Comparison of ENCODE assay signal across 1 cellular context in the genomic region with DNA sequence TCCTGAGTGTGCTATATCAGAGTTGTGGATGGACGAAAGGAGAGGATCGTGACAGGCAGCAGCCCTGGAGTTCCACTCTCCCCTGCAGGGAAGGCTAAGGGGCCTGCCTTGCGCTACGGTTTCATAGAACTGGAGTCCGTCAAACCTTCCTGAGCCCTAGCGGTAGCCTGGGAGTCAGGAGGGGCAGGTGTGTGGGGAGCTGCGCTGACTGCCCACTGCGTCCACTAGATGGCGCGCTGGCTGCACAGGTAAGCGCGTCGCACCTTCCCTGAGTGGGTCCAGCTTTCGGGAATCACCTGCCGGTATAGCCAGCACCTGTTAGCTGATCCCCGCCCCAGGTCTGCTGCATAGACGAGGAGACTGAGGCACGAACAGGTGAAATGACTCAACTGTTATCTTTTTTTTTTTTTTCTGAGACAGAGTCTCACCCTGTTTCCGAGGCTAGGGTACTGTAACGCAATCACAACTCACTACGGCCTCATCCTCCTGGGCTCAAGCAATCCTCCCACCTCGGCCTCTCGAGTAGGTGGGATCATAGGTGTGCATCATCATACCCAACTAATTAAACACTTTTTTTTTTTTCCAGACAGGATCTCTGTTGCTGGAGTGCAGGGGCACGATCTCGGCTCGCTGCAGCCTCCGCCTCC.
TF ChIP-seq lines count a peak whose summit lies in the region.

No MANE protein-coding gene starts in this region.

TF ChIP-seq in HepG2, 621 proteins besides CTCF, POLR2A, EP300 and RAD21 (continued from another document):
- TF ChIP-seq, protein P1, sequence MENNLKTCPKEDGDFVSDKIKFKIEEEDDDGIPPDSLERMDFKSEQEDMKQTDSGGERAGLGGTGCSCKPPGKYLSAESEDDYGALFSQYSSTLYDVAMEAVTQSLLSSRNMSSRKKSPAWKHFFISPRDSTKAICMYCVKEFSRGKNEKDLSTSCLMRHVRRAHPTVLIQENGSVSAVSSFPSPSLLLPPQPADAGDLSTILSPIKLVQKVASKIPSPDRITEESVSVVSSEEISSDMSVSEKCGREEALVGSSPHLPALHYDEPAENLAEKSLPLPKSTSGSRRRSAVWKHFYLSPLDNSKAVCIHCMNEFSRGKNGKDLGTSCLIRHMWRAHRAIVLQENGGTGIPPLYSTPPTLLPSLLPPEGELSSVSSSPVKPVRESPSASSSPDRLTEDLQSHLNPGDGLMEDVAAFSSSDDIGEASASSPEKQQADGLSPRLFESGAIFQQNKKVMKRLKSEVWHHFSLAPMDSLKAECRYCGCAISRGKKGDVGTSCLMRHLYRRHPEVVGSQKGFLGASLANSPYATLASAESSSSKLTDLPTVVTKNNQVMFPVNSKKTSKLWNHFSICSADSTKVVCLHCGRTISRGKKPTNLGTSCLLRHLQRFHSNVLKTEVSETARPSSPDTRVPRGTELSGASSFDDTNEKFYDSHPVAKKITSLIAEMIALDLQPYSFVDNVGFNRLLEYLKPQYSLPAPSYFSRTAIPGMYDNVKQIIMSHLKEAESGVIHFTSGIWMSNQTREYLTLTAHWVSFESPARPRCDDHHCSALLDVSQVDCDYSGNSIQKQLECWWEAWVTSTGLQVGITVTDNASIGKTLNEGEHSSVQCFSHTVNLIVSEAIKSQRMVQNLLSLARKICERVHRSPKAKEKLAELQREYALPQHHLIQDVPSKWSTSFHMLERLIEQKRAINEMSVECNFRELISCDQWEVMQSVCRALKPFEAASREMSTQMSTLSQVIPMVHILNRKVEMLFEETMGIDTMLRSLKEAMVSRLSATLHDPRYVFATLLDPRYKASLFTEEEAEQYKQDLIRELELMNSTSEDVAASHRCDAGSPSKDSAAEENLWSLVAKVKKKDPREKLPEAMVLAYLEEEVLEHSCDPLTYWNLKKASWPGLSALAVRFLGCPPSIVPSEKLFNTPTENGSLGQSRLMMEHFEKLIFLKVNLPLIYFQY (CRISPR knock-in tag; IDR thresholded peaks at IDR 0.05; ENCODE audit: borderline replicate concordance): 0 out of 2 replicates have a peak, but pooled peaks have one; percentile 31
- TF ChIP-seq ZFP41 (CRISPR knock-in tag; IDR thresholded peaks at IDR 0.05; ENCODE audit: borderline replicate concordance) (no peak), ZNF761 (CRISPR knock-in tag; conservative IDR thresholded peaks at IDR 0.05) (0 out of 2 replicates have a peak, but pooled peaks have one; percentile 48), SMYD3 (CRISPR knock-in tag; IDR thresholded peaks at IDR 0.05) (no peak), SRF (IDR thresholded peaks at IDR 0.05; ENCODE audit: low read depth, low read length) (no peak), SCMH1 (CRISPR knock-in tag; IDR thresholded peaks at IDR 0.05; ENCODE audit: borderline replicate concordance) (no peak), STAG1 (CRISPR knock-in tag; IDR thresholded peaks at IDR 0.05) (peak; percentile 86), SRSF1 (optimal IDR thresholded peaks at IDR 0.05; ENCODE audit: low read depth, low read length) (no peak), RBM39 (IDR thresholded peaks at IDR 0.05; ENCODE audit: low read depth, low read length, poor library complexity, severe bottlenecking) (no peak)
- TF ChIP-seq, protein P2, sequence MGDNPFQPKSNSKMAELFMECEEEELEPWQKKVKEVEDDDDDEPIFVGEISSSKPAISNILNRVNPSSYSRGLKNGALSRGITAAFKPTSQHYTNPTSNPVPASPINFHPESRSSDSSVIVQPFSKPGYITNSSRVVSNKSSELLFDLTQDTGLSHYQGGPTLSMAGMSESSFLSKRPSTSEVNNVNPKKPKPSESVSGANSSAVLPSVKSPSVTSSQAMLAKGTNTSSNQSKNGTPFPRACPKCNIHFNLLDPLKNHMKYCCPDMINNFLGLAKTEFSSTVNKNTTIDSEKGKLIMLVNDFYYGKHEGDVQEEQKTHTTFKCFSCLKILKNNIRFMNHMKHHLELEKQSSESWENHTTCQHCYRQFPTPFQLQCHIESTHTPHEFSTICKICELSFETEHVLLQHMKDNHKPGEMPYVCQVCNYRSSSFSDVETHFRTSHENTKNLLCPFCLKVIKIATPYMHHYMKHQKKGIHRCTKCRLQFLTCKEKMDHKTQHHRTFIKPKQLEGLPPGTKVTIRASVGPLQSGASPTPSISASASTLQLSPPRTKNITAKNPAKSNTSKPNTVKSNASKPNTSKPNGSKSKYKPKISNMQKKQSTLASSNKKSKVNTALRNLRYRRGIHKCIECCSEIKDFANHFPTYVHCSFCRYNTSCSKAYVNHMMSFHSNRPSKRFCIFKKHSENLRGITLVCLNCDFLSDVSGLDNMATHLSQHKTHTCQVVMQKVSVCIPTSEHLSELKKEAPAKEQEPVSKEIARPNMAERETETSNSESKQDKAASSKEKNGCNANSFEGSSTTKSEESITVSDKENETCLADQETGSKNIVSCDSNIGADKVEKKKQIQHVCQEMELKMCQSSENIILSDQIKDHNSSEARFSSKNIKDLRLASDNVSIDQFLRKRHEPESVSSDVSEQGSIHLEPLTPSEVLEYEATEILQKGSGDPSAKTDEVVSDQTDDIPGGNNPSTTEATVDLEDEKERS (CRISPR knock-in tag; IDR thresholded peaks at IDR 0.05): no peak
- TF ChIP-seq, protein P3, sequence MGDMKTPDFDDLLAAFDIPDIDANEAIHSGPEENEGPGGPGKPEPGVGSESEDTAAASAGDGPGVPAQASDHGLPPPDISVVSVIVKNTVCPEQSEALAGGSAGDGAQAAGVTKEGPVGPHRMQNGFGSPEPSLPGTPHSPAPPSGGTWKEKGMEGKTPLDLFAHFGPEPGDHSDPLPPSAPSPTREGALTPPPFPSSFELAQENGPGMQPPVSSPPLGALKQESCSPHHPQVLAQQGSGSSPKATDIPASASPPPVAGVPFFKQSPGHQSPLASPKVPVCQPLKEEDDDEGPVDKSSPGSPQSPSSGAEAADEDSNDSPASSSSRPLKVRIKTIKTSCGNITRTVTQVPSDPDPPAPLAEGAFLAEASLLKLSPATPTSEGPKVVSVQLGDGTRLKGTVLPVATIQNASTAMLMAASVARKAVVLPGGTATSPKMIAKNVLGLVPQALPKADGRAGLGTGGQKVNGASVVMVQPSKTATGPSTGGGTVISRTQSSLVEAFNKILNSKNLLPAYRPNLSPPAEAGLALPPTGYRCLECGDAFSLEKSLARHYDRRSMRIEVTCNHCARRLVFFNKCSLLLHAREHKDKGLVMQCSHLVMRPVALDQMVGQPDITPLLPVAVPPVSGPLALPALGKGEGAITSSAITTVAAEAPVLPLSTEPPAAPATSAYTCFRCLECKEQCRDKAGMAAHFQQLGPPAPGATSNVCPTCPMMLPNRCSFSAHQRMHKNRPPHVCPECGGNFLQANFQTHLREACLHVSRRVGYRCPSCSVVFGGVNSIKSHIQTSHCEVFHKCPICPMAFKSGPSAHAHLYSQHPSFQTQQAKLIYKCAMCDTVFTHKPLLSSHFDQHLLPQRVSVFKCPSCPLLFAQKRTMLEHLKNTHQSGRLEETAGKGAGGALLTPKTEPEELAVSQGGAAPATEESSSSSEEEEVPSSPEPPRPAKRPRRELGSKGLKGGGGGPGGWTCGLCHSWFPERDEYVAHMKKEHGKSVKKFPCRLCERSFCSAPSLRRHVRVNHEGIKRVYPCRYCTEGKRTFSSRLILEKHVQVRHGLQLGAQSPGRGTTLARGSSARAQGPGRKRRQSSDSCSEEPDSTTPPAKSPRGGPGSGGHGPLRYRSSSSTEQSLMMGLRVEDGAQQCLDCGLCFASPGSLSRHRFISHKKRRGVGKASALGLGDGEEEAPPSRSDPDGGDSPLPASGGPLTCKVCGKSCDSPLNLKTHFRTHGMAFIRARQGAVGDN (CRISPR knock-in tag; IDR thresholded peaks at IDR 0.05): peak; percentile 85
- TF ChIP-seq, protein P4, sequence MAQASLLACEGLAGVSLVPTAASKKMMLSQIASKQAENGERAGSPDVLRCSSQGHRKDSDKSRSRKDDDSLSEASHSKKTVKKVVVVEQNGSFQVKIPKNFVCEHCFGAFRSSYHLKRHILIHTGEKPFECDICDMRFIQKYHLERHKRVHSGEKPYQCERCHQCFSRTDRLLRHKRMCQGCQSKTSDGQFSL (CRISPR knock-in tag; IDR thresholded peaks at IDR 0.05): 0 out of 2 replicates have a peak, but pooled peaks have one; percentile 48
- TF ChIP-seq, protein P5, sequence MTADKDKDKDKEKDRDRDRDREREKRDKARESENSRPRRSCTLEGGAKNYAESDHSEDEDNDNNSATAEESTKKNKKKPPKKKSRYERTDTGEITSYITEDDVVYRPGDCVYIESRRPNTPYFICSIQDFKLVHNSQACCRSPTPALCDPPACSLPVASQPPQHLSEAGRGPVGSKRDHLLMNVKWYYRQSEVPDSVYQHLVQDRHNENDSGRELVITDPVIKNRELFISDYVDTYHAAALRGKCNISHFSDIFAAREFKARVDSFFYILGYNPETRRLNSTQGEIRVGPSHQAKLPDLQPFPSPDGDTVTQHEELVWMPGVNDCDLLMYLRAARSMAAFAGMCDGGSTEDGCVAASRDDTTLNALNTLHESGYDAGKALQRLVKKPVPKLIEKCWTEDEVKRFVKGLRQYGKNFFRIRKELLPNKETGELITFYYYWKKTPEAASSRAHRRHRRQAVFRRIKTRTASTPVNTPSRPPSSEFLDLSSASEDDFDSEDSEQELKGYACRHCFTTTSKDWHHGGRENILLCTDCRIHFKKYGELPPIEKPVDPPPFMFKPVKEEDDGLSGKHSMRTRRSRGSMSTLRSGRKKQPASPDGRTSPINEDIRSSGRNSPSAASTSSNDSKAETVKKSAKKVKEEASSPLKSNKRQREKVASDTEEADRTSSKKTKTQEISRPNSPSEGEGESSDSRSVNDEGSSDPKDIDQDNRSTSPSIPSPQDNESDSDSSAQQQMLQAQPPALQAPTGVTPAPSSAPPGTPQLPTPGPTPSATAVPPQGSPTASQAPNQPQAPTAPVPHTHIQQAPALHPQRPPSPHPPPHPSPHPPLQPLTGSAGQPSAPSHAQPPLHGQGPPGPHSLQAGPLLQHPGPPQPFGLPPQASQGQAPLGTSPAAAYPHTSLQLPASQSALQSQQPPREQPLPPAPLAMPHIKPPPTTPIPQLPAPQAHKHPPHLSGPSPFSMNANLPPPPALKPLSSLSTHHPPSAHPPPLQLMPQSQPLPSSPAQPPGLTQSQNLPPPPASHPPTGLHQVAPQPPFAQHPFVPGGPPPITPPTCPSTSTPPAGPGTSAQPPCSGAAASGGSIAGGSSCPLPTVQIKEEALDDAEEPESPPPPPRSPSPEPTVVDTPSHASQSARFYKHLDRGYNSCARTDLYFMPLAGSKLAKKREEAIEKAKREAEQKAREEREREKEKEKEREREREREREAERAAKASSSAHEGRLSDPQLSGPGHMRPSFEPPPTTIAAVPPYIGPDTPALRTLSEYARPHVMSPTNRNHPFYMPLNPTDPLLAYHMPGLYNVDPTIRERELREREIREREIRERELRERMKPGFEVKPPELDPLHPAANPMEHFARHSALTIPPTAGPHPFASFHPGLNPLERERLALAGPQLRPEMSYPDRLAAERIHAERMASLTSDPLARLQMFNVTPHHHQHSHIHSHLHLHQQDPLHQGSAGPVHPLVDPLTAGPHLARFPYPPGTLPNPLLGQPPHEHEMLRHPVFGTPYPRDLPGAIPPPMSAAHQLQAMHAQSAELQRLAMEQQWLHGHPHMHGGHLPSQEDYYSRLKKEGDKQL (CRISPR knock-in tag; IDR thresholded peaks at IDR 0.05; ENCODE audit: low read depth): no peak
